Comparison of ENCODE assay signal across 2 cellular contexts in genomic region chr4:169068423-169068822, GRCh38.
TF ChIP-seq lines count a peak whose summit lies in the region.

No MANE protein-coding gene starts in this region.

TF ChIP-seq in A549, 52 proteins besides CTCF, POLR2A, EP300 and RAD21 (continued from another document):
- TF ChIP-seq ELK1 (IDR thresholded peaks at IDR 0.05; ENCODE audit: low read depth, low read length) (no peak), NFE2L2 (conservative IDR thresholded peaks at IDR 0.05; ENCODE audit: low read length) (no peak), EHF (CRISPR knock-in tag; IDR thresholded peaks at IDR 0.05) (no peak), KDM5A (IDR thresholded peaks at IDR 0.05) (no peak)
TF ChIP-seq in A549: peak in this region for 0.

TF ChIP-seq in HepG2, 621 proteins besides CTCF, POLR2A, EP300 and RAD21 (continues in another document):
- TF ChIP-seq HBP1 (CRISPR knock-in tag; IDR thresholded peaks at IDR 0.05; ENCODE audit: low read depth): no peak
- peak; percentile 77 for TF ChIP-seq ZNF687 (CRISPR knock-in tag; IDR thresholded peaks at IDR 0.05)
- TF ChIP-seq SNRNP70 (IDR thresholded peaks at IDR 0.05; ENCODE audit: low read depth, low read length): no peak
- TF ChIP-seq FOXP1 (IDR thresholded peaks at IDR 0.05): no peak
- TF ChIP-seq FOXP1 (CRISPR knock-in tag; IDR thresholded peaks at IDR 0.05): no peak
- TF ChIP-seq ZKSCAN5 (CRISPR knock-in tag; IDR thresholded peaks at IDR 0.05): no peak
- no peak for TF ChIP-seq ZNF720 (CRISPR knock-in tag; IDR thresholded peaks at IDR 0.05)
- TF ChIP-seq PATZ1 (CRISPR knock-in tag; IDR thresholded peaks at IDR 0.05): no peak
- TF ChIP-seq SKI (IDR thresholded peaks at IDR 0.05; ENCODE audit: partially characterized antibody): no peak
- no peak for TF ChIP-seq PHF20 (CRISPR knock-in tag; IDR thresholded peaks at IDR 0.05)
- TF ChIP-seq ZMYM3 (CRISPR knock-in tag; IDR thresholded peaks at IDR 0.05): peak; percentile 50; the same call in 1 of the 2 replicates
- no peak for TF ChIP-seq IKZF4 (CRISPR knock-in tag; IDR thresholded peaks at IDR 0.05; ENCODE audit: borderline replicate concordance, low read depth, not compliant biosample characterization)
- TF ChIP-seq TFDP1 (CRISPR knock-in tag; IDR thresholded peaks at IDR 0.05; ENCODE audit: borderline replicate concordance): no peak
- peak in 1 of 2 experiments; percentile 75; a peak in 2 of 4 replicates for TF ChIP-seq HMGXB4 (CRISPR knock-in tag; IDR thresholded peaks at IDR 0.05; ENCODE audit: borderline replicate concordance in 1 of 2, low read depth in 1 of 2)
- peak; percentile 82 for TF ChIP-seq CEBPG (CRISPR knock-in tag; IDR thresholded peaks at IDR 0.05)
- no peak for TF ChIP-seq TBX3 (IDR thresholded peaks at IDR 0.05; ENCODE audit: borderline replicate concordance)
- TF ChIP-seq GATAD2A (CRISPR knock-in tag; IDR thresholded peaks at IDR 0.05): peak; percentile 54
- TF ChIP-seq TSC22D2 (CRISPR knock-in tag; IDR thresholded peaks at IDR 0.05; ENCODE audit: borderline replicate concordance): no peak
- no peak for TF ChIP-seq ZNF335 (CRISPR knock-in tag; IDR thresholded peaks at IDR 0.05)
- TF ChIP-seq ZBED4 (CRISPR knock-in tag; IDR thresholded peaks at IDR 0.05; ENCODE audit: borderline replicate concordance): 0 out of 2 replicates have a peak, but pooled peaks have one; percentile 51
- peak; percentile 95 for TF ChIP-seq PPARG (CRISPR knock-in tag; conservative IDR thresholded peaks at IDR 0.05)
- TF ChIP-seq THRA (CRISPR knock-in tag; IDR thresholded peaks at IDR 0.05; ENCODE audit: borderline replicate concordance): 0 out of 2 replicates have a peak, but pooled peaks have one; percentile 17
- no peak for TF ChIP-seq AKNA (CRISPR knock-in tag; IDR thresholded peaks at IDR 0.05; ENCODE audit: borderline replicate concordance)
- TF ChIP-seq IRF9 (CRISPR knock-in tag; IDR thresholded peaks at IDR 0.05; ENCODE audit: borderline replicate concordance): no peak
- TF ChIP-seq RARG (CRISPR knock-in tag; IDR thresholded peaks at IDR 0.05; ENCODE audit: low read depth): no peak
- TF ChIP-seq TEAD3 (CRISPR knock-in tag; optimal IDR thresholded peaks at IDR 0.05; ENCODE audit: borderline replicate concordance): peak; percentile 47
- TF ChIP-seq ZNF740 (CRISPR knock-in tag; IDR thresholded peaks at IDR 0.05): no peak
- TF ChIP-seq NFIB (CRISPR knock-in tag; IDR thresholded peaks at IDR 0.05; ENCODE audit: borderline replicate concordance): no peak
- TF ChIP-seq RCOR2 (CRISPR knock-in tag; IDR thresholded peaks at IDR 0.05): no peak
